Comparison of ENCODE assay signal across 16 cellular contexts in the genomic region with DNA sequence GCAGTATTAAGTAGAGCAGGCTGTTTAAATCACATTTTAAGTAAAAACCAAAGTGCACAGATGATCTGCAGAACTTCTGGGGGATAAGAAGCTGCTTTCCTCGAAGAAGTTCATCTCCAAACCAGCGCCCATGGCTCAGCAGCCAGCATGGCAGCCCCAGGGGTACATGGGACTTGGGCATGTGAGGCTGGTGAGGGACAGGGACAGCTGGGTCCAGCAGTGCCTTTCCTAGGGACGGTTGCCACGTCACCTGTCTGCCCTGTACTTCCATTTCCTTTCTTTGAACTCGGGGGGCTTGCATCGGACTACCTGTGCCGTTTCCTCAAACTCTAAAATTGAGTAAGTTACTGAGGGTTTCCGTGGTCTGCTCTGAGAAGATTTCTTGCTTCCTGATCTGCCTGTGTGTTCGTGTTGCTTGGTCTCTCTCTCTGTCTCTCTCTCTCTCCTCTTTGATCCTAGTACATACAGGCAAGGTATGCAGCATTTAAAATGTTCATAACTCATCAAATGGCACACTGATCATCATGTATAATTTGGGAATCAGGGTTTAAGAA.
DNase-seq lines count a peak whose midpoint lies in the region; ATAC-seq and TF ChIP-seq lines count a peak whose summit lies in the region.
"Had no signal": no experiment of that assay in that cellular context is flagged by ENCODE, and none has a peak within 500 bp of the region (broad histone marks: within the 10 kb centered on the region; RNA-seq: fewer than 3 reads in every experiment).

No MANE protein-coding gene starts in this region.

- H3K4me1 Mint-ChIP-seq in activated T-cell treated with anti-CD3 and anti-CD28 coated beads, Interleukin-2, amount 50 U/mL, for 72 hours (ENCODE audit: low read depth): peaks cover 68% of the 10 kb centered on the region
- peaks cover 0 to 16% of the 10 kb centered on the region in 2 donors for H3K4me1 Mint-ChIP-seq in effector memory CD8-positive, alpha-beta T cell (ENCODE audit: low read depth in 2 of 2)

- ATAC-seq in activated T-cell treated with anti-CD3 and anti-CD28 coated beads, Interleukin-2, amount 50 U/mL, for 72 hours (replicated peaks in 1 of 2): peak; percentile 36 to 51
- ATAC-seq in gastrocnemius medialis: peak in 1 of 2 donors; percentile 53
- ATAC-seq in effector memory CD8-positive, alpha-beta T cell (replicated peaks): no peak

- H4K20me1 ChIP-seq in OCI-LY3 (ENCODE audit: insufficient read depth, low read length): peaks cover 65% of the 10 kb centered on the region

- H3K27ac ChIP-seq in OCI-LY3 (ENCODE audit: low read length): no peak overlapping the region
- peak overlapping the region; percentile 72 to 79 for H3K27ac ChIP-seq in coronary artery
- peak overlapping the region in 1 of 4 donors; percentile 37 for H3K27ac ChIP-seq in gastrocnemius medialis
- H3K27ac ChIP-seq: SK-N-MC had no signal

- peaks cover 55% of the 10 kb centered on the region for H3K79me2 ChIP-seq in OCI-LY3 (ENCODE audit: low read length)

- TF ChIP-seq POLR2A in gastrocnemius medialis (IDR thresholded peaks at IDR 0.05): no peak

- DNase-seq in activated T-cell treated with anti-CD3 and anti-CD28 coated beads, Interleukin-2, amount 50 U/mL, for 72 hours: peak in 1 of 2 donors; percentile 3
- DNase-seq in activated T-cell treated with anti-CD3 and anti-CD28 coated beads, Interleukin-2, amount 50 U/mL, for 1 hour: no peak
- no peak for DNase-seq in coronary artery (ENCODE audit: low spot score)
- DNase-seq in gastrocnemius medialis: peak; percentile 18 to 37
- DNase-seq in mesenteric fat pad (ENCODE audit: low spot score): no peak
- DNase-seq in NCI-H345 (lab: John Stamatoyannopoulos, UW): no peak
- no peak for DNase-seq in effector memory CD8-positive, alpha-beta T cell
- DNase-seq: effector CD4-positive, alpha-beta T cell; GOT3; NCI-H1092 treated with DMSO at 0.1 percent for 48 hours; NCI-H2171 treated with DMSO at 0.1 percent for 48 hours; small intestine; stimulated activated naive CD4-positive, alpha-beta T cell treated with Interleukin-2 at 50 U/mL for 16 hours had no signal

- H3K4me1 ChIP-seq in OCI-LY3 (ENCODE audit: low read length): peaks cover 23% of the 10 kb centered on the region
- H3K4me1 ChIP-seq in gastrocnemius medialis: peaks cover 41 to 61% of the 10 kb centered on the region in 2 donors

- TF ChIP-seq CTCF in OCI-LY3 (IDR thresholded peaks at IDR 0.05; ENCODE audit: low read depth, low read length) (no peak), coronary artery (IDR thresholded peaks at IDR 0.05) (no peak), gastrocnemius medialis (IDR thresholded peaks at IDR 0.05 in 4 of 5, conservative IDR thresholded peaks at IDR 0.05 in 1 of 5) (no peak)

- peaks cover 9 to 11% of the 10 kb centered on the region in 2 donors for H3K36me3 Mint-ChIP-seq in activated T-cell treated with anti-CD3 and anti-CD28 coated beads, Interleukin-2, amount 50 U/mL, for 72 hours (ENCODE audit: insufficient read depth in 2 of 2)
- H3K36me3 Mint-ChIP-seq in effector memory CD8-positive, alpha-beta T cell (ENCODE audit: insufficient read depth): no peaks in the 10 kb centered on the region

- H3K4me3 Mint-ChIP-seq in activated T-cell treated with anti-CD3 and anti-CD28 coated beads, Interleukin-2, amount 50 U/mL, for 72 hours: peak overlapping the region; percentile 49 to 65
- no peak overlapping the region for H3K4me3 Mint-ChIP-seq in effector memory CD8-positive, alpha-beta T cell

- peak overlapping the region; percentile 10 for H3K27ac Mint-ChIP-seq in activated T-cell treated with anti-CD3 and anti-CD28 coated beads, Interleukin-2, amount 50 U/mL, for 72 hours
- no peak overlapping the region for H3K27ac Mint-ChIP-seq in effector memory CD8-positive, alpha-beta T cell
- H3K27ac Mint-ChIP-seq: IgD-negative memory B cell had no signal

- in situ Hi-C loops in gastrocnemius medialis (cut with MboI; ENCODE audit: low sequenced_read_pairs in 4 of 4): loop anchor here in 1 of 4 donors (25.0 kb wide), 1 partner anchor 104 kb away; no protein-coding TSS in a partner anchor

- no peak overlapping the region for H2AFZ ChIP-seq in OCI-LY3 (ENCODE audit: low read depth, low read length)

- intact Hi-C loops in gastrocnemius medialis (cut with DNase I; ENCODE audit: low total_unique reads): no loop called here

- H3K4me3 ChIP-seq in OCI-LY3 (ENCODE audit: low read length): peak overlapping the region; percentile 31
- no peak overlapping the region for H3K4me3 ChIP-seq in coronary artery
- no peak overlapping the region for H3K4me3 ChIP-seq in gastrocnemius medialis
- H3K4me3 ChIP-seq: SK-N-MC had no signal

- peak overlapping the region; percentile 45 for H3K4me2 ChIP-seq in OCI-LY3 (ENCODE audit: low read length)

- no peak overlapping the region for H3K9ac ChIP-seq in OCI-LY3 (ENCODE audit: low read length)

- H3K27me3 Mint-ChIP-seq in activated T-cell treated with anti-CD3 and anti-CD28 coated beads, Interleukin-2, amount 50 U/mL, for 72 hours (ENCODE audit: low read depth): no peaks in the 10 kb centered on the region
- H3K27me3 Mint-ChIP-seq in effector memory CD8-positive, alpha-beta T cell: peaks cover under 1 to 10% of the 10 kb centered on the region in 2 donors

- H3K9me3 ChIP-seq in OCI-LY3 (ENCODE audit: insufficient read depth, low read length) (peaks cover 8% of the 10 kb centered on the region; the same call in 1 of the 2 replicates), gastrocnemius medialis (no peaks in the 10 kb centered on the region)

- H3K27me3 ChIP-seq in OCI-LY3 (ENCODE audit: low read depth, low read length): no peaks in the 10 kb centered on the region
- H3K27me3 ChIP-seq in gastrocnemius medialis: no peaks in the 10 kb centered on the region

- H3K36me3 ChIP-seq in OCI-LY3 (replicated peaks; ENCODE audit: low read depth, low read length) (peaks cover 18% of the 10 kb centered on the region), gastrocnemius medialis (no peaks in the 10 kb centered on the region)

- H3K9me3 Mint-ChIP-seq in activated T-cell treated with anti-CD3 and anti-CD28 coated beads, Interleukin-2, amount 50 U/mL, for 72 hours: peaks cover 5 to 6% of the 10 kb centered on the region in 2 donors
- H3K9me3 Mint-ChIP-seq in effector memory CD8-positive, alpha-beta T cell: peaks cover 7 to 9% of the 10 kb centered on the region in 2 donors

Comparison
In these comparisons a context has a peak if more than half of its experiments do, and no peak if none do; other contexts are left out.
1. DNase-seq: peak in gastrocnemius medialis (2 of 2); none in activated T-cell treated with anti-CD3 and anti-CD28 coated beads, Interleukin-2, amount 50 U/mL, for 1 hour (single experiment), coronary artery (single experiment), mesenteric fat pad (single experiment), NCI-H345 (single experiment) and effector memory CD8-positive, alpha-beta T cell (0 of 3).
2. H3K4me3 Mint-ChIP-seq: peak in activated T-cell treated with anti-CD3 and anti-CD28 coated beads, Interleukin-2, amount 50 U/mL, for 72 hours (2 of 2); none in effector memory CD8-positive, alpha-beta T cell (0 of 2).